ENCODE assay signal across 9 cellular contexts in genomic region chr15:42511010-42511396, GRCh38. TPM values are rescaled to one million over a fixed set of nuclear protein-coding genes. Genes with fewer than 3 reads are reported as not detected.
DNase-seq lines count a peak whose midpoint lies in the region; ATAC-seq and TF ChIP-seq lines count a peak whose summit lies in the region.
"Had no signal": no experiment of that assay in that cellular context is flagged by ENCODE, and none has a peak within 500 bp of the region (broad histone marks: within the 10 kb centered on the region; RNA-seq: fewer than 3 reads in every experiment).

No MANE protein-coding gene starts in this region.

- H3K36me3 ChIP-seq in IMR-90 (ENCODE audit: control insufficient read depth, insufficient read depth, low read length): peaks cover 12% of the 10 kb centered on the region
- H3K36me3 ChIP-seq in ascending aorta: peaks cover 19 to 22% of the 10 kb centered on the region in 2 donors
- H3K36me3 ChIP-seq in thoracic aorta: peaks cover 7% of the 10 kb centered on the region
- peaks cover 15% of the 10 kb centered on the region; the same call in 1 of the 2 replicates for H3K36me3 ChIP-seq in GM23338 (ENCODE audit: insufficient read depth)

- H3K9me3 ChIP-seq in IMR-90 (ENCODE audit: control insufficient read depth, insufficient read depth, low read length) (no peaks in the 10 kb centered on the region), ascending aorta (no peaks in the 10 kb centered on the region), thoracic aorta (no peaks in the 10 kb centered on the region)
- H3K9me3 ChIP-seq: SJCRH30 had no signal

- no peak overlapping the region for H3K23ac ChIP-seq in IMR-90 (ENCODE audit: low read depth, low read length)

- dilution Hi-C loops in IMR-90 (cut with HindIII; ENCODE audit: low sequenced_read_pairs, unreplicated experiment): no loop called here

- BruUV-seq in IMR-90 (replicated peaks; lab: Mats Ljungman, UMichigan): no TSS peak

- TF ChIP-seq POLR2A in IMR-90 (IDR thresholded peaks at IDR 0.05; ENCODE audit: low read depth, low read length): no peak

- peaks cover 16 to 59% of the 10 kb centered on the region in 2 experiments; a peak in 2 of 4 replicates for H3K79me1 ChIP-seq in IMR-90 (ENCODE audit: low read depth in 1 of 2, low read length in 2 of 2)

- H3K9me2 ChIP-seq in GM23338 (ENCODE audit: insufficient read depth): no peaks in the 10 kb centered on the region

- H3K9me3 Mint-ChIP-seq in GM23338: no peaks in the 10 kb centered on the region

- H3K27ac ChIP-seq in IMR-90 (ENCODE audit: insufficient read depth, low read length): peak overlapping the region; percentile 52; the same call in 1 of the 2 replicates
- H3K27ac ChIP-seq in ascending aorta: peak overlapping the region; percentile 71 to 76
- H3K27ac ChIP-seq in thoracic aorta: peak overlapping the region; percentile 72 to 88
- H3K27ac ChIP-seq in GM23338 (ENCODE audit: low read depth): no peak overlapping the region
- H3K27ac ChIP-seq: SJCRH30 had no signal

- TF ChIP-seq CTCF in IMR-90 (conservative IDR thresholded peaks at IDR 0.05; ENCODE audit: low read depth, low read length) (no peak), ascending aorta (IDR thresholded peaks at IDR 0.05) (no peak), thoracic aorta (IDR thresholded peaks at IDR 0.05) (no peak), GM23338 (conservative IDR thresholded peaks at IDR 0.05; ENCODE audit: low read depth in 2 of 2) (no peak)

- H4K8ac ChIP-seq in IMR-90 (ENCODE audit: low read depth in 2 of 2, low read length in 2 of 2): peak overlapping the region in 1 of 2 experiments; percentile 15; a peak in 1 of 4 replicates

- H2AK9ac ChIP-seq in IMR-90 (replicated peaks; ENCODE audit: low read depth, low read length, poor library complexity): no peak overlapping the region

- H3K4me2 ChIP-seq in IMR-90 (ENCODE audit: low read depth, low read length) (peak overlapping the region; percentile 78), GM23338 (no peak overlapping the region)

- no peak overlapping the region; the same call in 1 of the 2 replicates for H3K4me3 ChIP-seq in IMR-90 (ENCODE audit: insufficient read depth, low read depth, low read length)
- peak overlapping the region; percentile 19 to 24 for H3K4me3 ChIP-seq in ascending aorta
- H3K4me3 ChIP-seq in thoracic aorta: peak overlapping the region; percentile 62
- H3K4me3 ChIP-seq in GM23338: no peak overlapping the region
- H3K4me3 ChIP-seq: SJCRH30 had no signal

- H3K4me1 ChIP-seq in IMR-90 (ENCODE audit: control insufficient read depth, insufficient read depth, low read length) (peaks cover 16% of the 10 kb centered on the region), ascending aorta (peaks cover 0 to 38% of the 10 kb centered on the region in 2 donors), thoracic aorta (ENCODE audit: control insufficient read depth in 1 of 2, low read depth in 2 of 2) (peaks cover 22 to 46% of the 10 kb centered on the region in 2 donors), GM23338 (ENCODE audit: insufficient read depth) (no peaks in the 10 kb centered on the region)
- H3K4me1 ChIP-seq: SJCRH30 had no signal

- H3K14ac ChIP-seq in IMR-90 (replicated peaks; ENCODE audit: low read depth, low read length): no peak overlapping the region; the same call in 1 of the 2 replicates

- in situ Hi-C loops in IMR-90 (cut with MboI; ENCODE audit: low sequenced_read_pairs): no loop called here

- H4K20me1 ChIP-seq in IMR-90 (ENCODE audit: insufficient read depth, low read length): peaks cover 7% of the 10 kb centered on the region; the same call in 1 of the 2 replicates
- peaks cover 16% of the 10 kb centered on the region for H4K20me1 ChIP-seq in GM23338 (replicated peaks; ENCODE audit: insufficient read depth)

- H3K27me3 Mint-ChIP-seq in GM23338 (ENCODE audit: insufficient read depth, low read depth, poor library complexity): peaks cover 4% of the 10 kb centered on the region

- no peak overlapping the region for H3K56ac ChIP-seq in IMR-90 (ENCODE audit: extremely low read depth, insufficient read depth, low read length)

- no peak overlapping the region for H2BK20ac ChIP-seq in IMR-90 (ENCODE audit: low read depth, low read length)

- no peak overlapping the region for H3K9ac ChIP-seq in IMR-90 (ENCODE audit: low read depth, low read length)

- peak overlapping the region; percentile 70 for H2BK5ac ChIP-seq in IMR-90 (ENCODE audit: low read depth, low read length, poor library complexity, severe bottlenecking)

- ATAC-seq in IMR-90 (ENCODE audit: low read depth): peak; percentile 85
- no peak for ATAC-seq in thoracic aorta (ENCODE audit: insufficient number of reproducible peaks, low FRiP score, low read depth)
- ATAC-seq in GM23338: no peak

- no peak overlapping the region for H3K27ac Mint-ChIP-seq in GM23338

- DNase-seq in IMR-90: peak; percentile 84
- DNase-seq in ascending aorta (ENCODE audit: low spot score in 2 of 2): no peak
- peak; percentile 36 for DNase-seq in inferior parietal cortex (ENCODE audit: extremely low spot score)
- DNase-seq in thoracic aorta (ENCODE audit: low spot score): no peak
- DNase-seq in GM23338 (ENCODE audit: low spot score): no peak
- DNase-seq in glomerular visceral epithelial cell (ENCODE audit: extremely low spot score): no peak
- no peak for DNase-seq in ecto neural progenitor cell (ENCODE audit: low spot score)
- DNase-seq: NCI-H1930, SJCRH30 had no signal

- H3K79me2 ChIP-seq in GM23338 (replicated peaks; ENCODE audit: insufficient read depth): peaks cover 28% of the 10 kb centered on the region

- POLR2A ChIA-PET in IMR-90 (lab: Charles Lee; ENCODE audit: unreplicated experiment): interaction anchor here (1.5 to 1.6 kb wide), 2 partner anchors 11 to 20 kb away, joined by 4 read pairs; partner anchors contain the start of gene ZNF106

- peaks cover 27% of the 10 kb centered on the region for H3K36me3 Mint-ChIP-seq in GM23338 (ENCODE audit: low read depth)

- TF ChIP-seq RAD21 in IMR-90 (IDR thresholded peaks at IDR 0.05; ENCODE audit: low read length): no peak

- no peak overlapping the region for H3K4ac ChIP-seq in IMR-90 (ENCODE audit: low read depth, low read length)

- peak overlapping the region; percentile 91; the same call in 1 of the 2 replicates for H3K18ac ChIP-seq in IMR-90 (ENCODE audit: low read depth, low read length)

- H3K4me1 Mint-ChIP-seq in GM23338: no peaks in the 10 kb centered on the region

- WGBS in IMR-90 (ENCODE audit: extremely low coverage in 2 of 2, insufficient read length in 1 of 2), 2 experiments: no CpG with 5 or more reads among the region's 4 CpGs

- H3F3A ChIP-seq in GM23338 (replicated peaks; ENCODE audit: low read depth): no peaks in the 10 kb centered on the region

- no peak overlapping the region for H2BK120ac ChIP-seq in IMR-90 (ENCODE audit: low read depth, low read length)

- no peak overlapping the region for H4K91ac ChIP-seq in IMR-90 (ENCODE audit: insufficient read depth, low read depth, low read length)

- no peak overlapping the region; the same call in 1 of the 2 replicates for H4K5ac ChIP-seq in IMR-90 (ENCODE audit: low read depth, low read length)

- H3K4me3 Mint-ChIP-seq in GM23338: no peak overlapping the region

- H2BK15ac ChIP-seq in IMR-90 (ENCODE audit: low read depth, low read length): no peak overlapping the region

- CTCF ChIA-PET in IMR-90 (lab: Yijun Ruan, JAX): no interaction called here

- H3K9me1 ChIP-seq in IMR-90 (ENCODE audit: insufficient read depth, low read length): peaks cover 6% of the 10 kb centered on the region

- intact Hi-C loops in IMR-90 (cut with micrococcal nuclease): no loop called here
- intact Hi-C loops in ascending aorta (cut with DNase I): loop anchor here (2.0 to 5.0 kb wide), 2 partner anchors 16 to 1279 kb away; partner anchors contain the start of genes CHP1, EXD1 and SNAP23

- no peaks in the 10 kb centered on the region for H3K27me3 ChIP-seq in IMR-90 (ENCODE audit: control insufficient read depth, insufficient read depth, low read length)
- H3K27me3 ChIP-seq in ascending aorta: no peaks in the 10 kb centered on the region
- H3K27me3 ChIP-seq in thoracic aorta (replicated peaks; ENCODE audit: insufficient read depth): no peaks in the 10 kb centered on the region
- no peaks in the 10 kb centered on the region for H3K27me3 ChIP-seq in GM23338 (ENCODE audit: insufficient read depth)
- H3K27me3 ChIP-seq: SJCRH30 had no signal

- no peak overlapping the region for H2AFZ ChIP-seq in IMR-90 (replicated peaks; ENCODE audit: low read length, poor library complexity)
- no peak overlapping the region for H2AFZ ChIP-seq in GM23338

- H2AK5ac ChIP-seq in IMR-90 (ENCODE audit: low read depth, low read length): no peak overlapping the region

RNA-seq across cellular contexts. Expression of gene SNAP23, which starts 15.6 kb away (rescaled TPM):
- total RNA-seq in IMR-90 (2012; rRNA removed) (36.0 and 72.5 TPM in 2 replicates), ascending aorta (31.8 TPM), thoracic aorta (10 to 100 TPM; 68.8 to 73.7 TPM)
- polyA plus RNA-seq in IMR-90 (2012; rRNA removed) (37.2 and 45.5 TPM in 2 replicates), GM23338 (2016; fragmentation: Nextera tagmentation; extraction: Ambion mirVana) (53.5 and 58.8 TPM in 2 replicates)
- 7.1 and 8.5 TPM in 2 replicates for polyA plus RNA-seq in IMR-90 (2012; cell fraction: cytosol; rRNA removed)
- 7.5 and 77.2 TPM in 2 replicates for polyA plus RNA-seq in IMR-90 (2012; cell fraction: nucleus; rRNA removed; ENCODE audit: low replicate concordance)
- 75.8 and 88.1 TPM in 2 replicates for total RNA-seq in GM23338 (2014; rRNA removed; shearing (Covaris generic))

RNA-seq across cellular contexts. Expression of gene ZNF106, which starts 20.1 kb away (rescaled TPM):
- 87.5 and 107 TPM in 2 replicates for total RNA-seq in IMR-90 (2012; rRNA removed)
- polyA plus RNA-seq in IMR-90 (2012; rRNA removed): 19.2 TPM in 2 replicates
- 6.9 and 8.5 TPM in 2 replicates for polyA plus RNA-seq in IMR-90 (2012; cell fraction: cytosol; rRNA removed)
- 4.0 and 13.9 TPM in 2 replicates for polyA plus RNA-seq in IMR-90 (2012; cell fraction: nucleus; rRNA removed; ENCODE audit: low replicate concordance)
- 45.7 TPM for total RNA-seq in ascending aorta
- total RNA-seq in thoracic aorta: 10 to 100 TPM; 77.4 to 83.8 TPM
- 46.5 and 48.0 TPM in 2 replicates for total RNA-seq in GM23338 (2014; rRNA removed; shearing (Covaris generic))
- 39.6 and 53.7 TPM in 2 replicates for polyA plus RNA-seq in GM23338 (2016; fragmentation: Nextera tagmentation; extraction: Ambion mirVana)

RNA-seq across cellular contexts. Expression of gene LRRC57, which starts 37.6 kb away (rescaled TPM):
- total RNA-seq in IMR-90 (2012; rRNA removed): 9.5 and 10.0 TPM in 2 replicates
- polyA plus RNA-seq in IMR-90 (2012; rRNA removed): 7.4 and 11.3 TPM in 2 replicates
- 3.2 and 4.7 TPM in 2 replicates for polyA plus RNA-seq in IMR-90 (2012; cell fraction: cytosol; rRNA removed)
- polyA plus RNA-seq in IMR-90 (2012; cell fraction: nucleus; rRNA removed; ENCODE audit: low replicate concordance): 2.2 and 7.1 TPM in 2 replicates
- total RNA-seq in ascending aorta: 1.6 TPM
- total RNA-seq in thoracic aorta: 10 to 100 TPM; 13.9 to 15.3 TPM
- total RNA-seq in GM23338 (2014; rRNA removed; shearing (Covaris generic)): 9.0 and 19.5 TPM in 2 replicates
- polyA plus RNA-seq in GM23338 (2016; fragmentation: Nextera tagmentation; extraction: Ambion mirVana): 3.9 and 5.4 TPM in 2 replicates

RNA-seq across cellular contexts. Expression of gene HAUS2, which starts 37.6 kb away (rescaled TPM):
- total RNA-seq in IMR-90 (2012; rRNA removed): 22.4 and 29.2 TPM in 2 replicates
- polyA plus RNA-seq in IMR-90 (2012; rRNA removed): 12.3 and 18.4 TPM in 2 replicates
- polyA plus RNA-seq in IMR-90 (2012; cell fraction: cytosol; rRNA removed): 5.7 and 7.8 TPM in 2 replicates
- polyA plus RNA-seq in IMR-90 (2012; cell fraction: nucleus; rRNA removed; ENCODE audit: low replicate concordance): 3.1 and 6.2 TPM in 2 replicates
- total RNA-seq in ascending aorta: 92.6 TPM
- 10 to 100 TPM; 34.8 to 49.3 TPM for total RNA-seq in thoracic aorta
- 30.9 and 78.6 TPM in 2 replicates for total RNA-seq in GM23338 (2014; rRNA removed; shearing (Covaris generic))
- polyA plus RNA-seq in GM23338 (2016; fragmentation: Nextera tagmentation; extraction: Ambion mirVana): 32.7 and 39.1 TPM in 2 replicates

Comparison
In these comparisons a context has a peak if more than half of its experiments do, and no peak if none do; other contexts are left out.
1. DNase-seq: peak in IMR-90 (single experiment) and inferior parietal cortex (single experiment); none in ascending aorta (0 of 2), thoracic aorta (single experiment), GM23338 (single experiment), glomerular visceral epithelial cell (single experiment) and ecto neural progenitor cell (single experiment).
2. H3K4me3 ChIP-seq: peak in ascending aorta (2 of 2) and thoracic aorta (single experiment); none in IMR-90 (single experiment) and GM23338 (single experiment).